Comparison of ENCODE assay signal across 9 cellular contexts in the genomic region with DNA sequence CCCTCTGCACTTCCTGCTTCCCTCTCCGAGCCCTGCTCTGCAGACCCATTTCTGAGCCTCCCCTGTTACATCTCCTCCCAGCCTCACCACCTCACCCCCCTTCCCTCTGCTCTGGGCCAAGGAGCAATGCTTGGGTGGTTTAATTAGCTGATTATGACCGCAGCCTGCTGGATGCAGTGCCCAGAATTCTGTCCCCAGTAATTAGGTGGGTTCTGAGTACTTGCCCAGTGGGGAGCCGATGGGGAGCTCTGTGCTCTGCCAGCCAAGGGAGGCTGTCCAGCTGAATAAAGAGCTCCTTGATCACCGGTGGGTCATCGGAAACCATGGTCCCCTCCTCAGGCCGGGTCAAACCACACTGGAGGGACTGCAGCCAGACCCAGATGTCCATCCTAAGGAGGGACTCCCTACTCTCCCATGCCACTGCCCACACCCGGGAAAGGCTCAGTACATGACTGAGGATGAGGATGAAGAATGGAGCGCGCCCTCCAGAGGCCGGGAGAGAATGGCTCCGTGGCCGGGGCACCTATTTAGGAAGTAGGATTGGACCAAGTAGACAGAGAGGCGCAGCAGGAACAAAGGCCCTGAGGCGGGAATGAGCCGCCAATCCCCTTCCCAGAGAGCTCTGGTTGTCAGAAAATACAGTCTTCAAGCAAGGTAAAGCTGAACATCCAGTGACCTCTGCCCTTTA. TPM values are rescaled to one million over a fixed set of nuclear protein-coding genes. Genes with fewer than 3 reads are reported as not detected.
DNase-seq lines count a peak whose midpoint lies in the region; ATAC-seq and TF ChIP-seq lines count a peak whose summit lies in the region.
"Had no signal": no experiment of that assay in that cellular context is flagged by ENCODE, and none has a peak within 500 bp of the region (broad histone marks: within the 10 kb centered on the region; RNA-seq: fewer than 3 reads in every experiment).

No MANE protein-coding gene starts in this region.

- no peaks in the 10 kb centered on the region for H3K36me3 Mint-ChIP-seq in CD4-positive, CD25-positive, alpha-beta regulatory T cell

- no peaks in the 10 kb centered on the region for H3K9me3 ChIP-seq in CD4-positive, CD25-positive, alpha-beta regulatory T cell (ENCODE audit: control insufficient read depth in 2 of 2, low read length in 2 of 2)
- H3K9me3 ChIP-seq in osteoblast (ENCODE audit: low read depth, low read length), result no peaks in the 10 kb centered on the region

- no peaks in the 10 kb centered on the region for H3K27me3 ChIP-seq in CD4-positive, CD25-positive, alpha-beta regulatory T cell (ENCODE audit: control insufficient read depth, insufficient read depth, low read length)
- H3K27me3 ChIP-seq in osteoblast (ENCODE audit: insufficient read depth, low read length), result no peaks in the 10 kb centered on the region

- H3K27ac Mint-ChIP-seq in CD4-positive, CD25-positive, alpha-beta regulatory T cell, result peak overlapping the region in 2 of 3 donors; percentile 83 to 89

- no peak overlapping the region for H3K4me2 ChIP-seq in osteoblast (ENCODE audit: insufficient read depth, low read length)

- no peak for ATAC-seq in CD4-positive, CD25-positive, alpha-beta regulatory T cell (ENCODE audit: low read depth in 2 of 2)
- ATAC-seq in GM18870 (IDR thresholded peaks at IDR 0.05; ENCODE audit: unreplicated experiment), result no peak
- ATAC-seq: HCT116 had no signal

- peaks cover 69% of the 10 kb centered on the region for H3K4me1 ChIP-seq in CD4-positive, CD25-positive, alpha-beta regulatory T cell (ENCODE audit: control insufficient read depth, insufficient read depth, low read length, poor library complexity, severe bottlenecking)
- H3K4me1 ChIP-seq in osteoblast (ENCODE audit: insufficient read depth, low read length), result peaks cover 51% of the 10 kb centered on the region

- H3K36me3 ChIP-seq in CD4-positive, CD25-positive, alpha-beta regulatory T cell (ENCODE audit: control insufficient read depth, insufficient read depth, low read length), result no peaks in the 10 kb centered on the region
- no peaks in the 10 kb centered on the region for H3K36me3 ChIP-seq in osteoblast (ENCODE audit: insufficient read depth, low read length)

- H3K4me1 Mint-ChIP-seq in CD4-positive, CD25-positive, alpha-beta regulatory T cell, result peaks cover 8 to 96% (median 66%) of the 10 kb centered on the region in 4 donors

- no peak for DNase-seq in CD4-positive, CD25-positive, alpha-beta regulatory T cell
- DNase-seq in NCI-H1092 (lab: John Stamatoyannopoulos, UW), result peak; percentile 14
- DNase-seq in coronary artery (ENCODE audit: low spot score), result peak; percentile 62
- peak; percentile 84 for DNase-seq in osteoblast (ENCODE audit: insufficient read length, low spot score, missing footprints)
- DNase-seq in activated CD4-positive, CD25-positive, alpha-beta regulatory T cell treated with anti-CD3 and anti-CD28 coated beads, Interleukin-2, amount 50 U/mL, for 72 hours, result no peak
- DNase-seq in cortex of kidney (lab: John Stamatoyannopoulos, UW), result no peak
- no peak for DNase-seq in HT-29 (ENCODE audit: low spot score)

- peaks cover under 1% of the 10 kb centered on the region for H4K20me1 ChIP-seq in osteoblast (ENCODE audit: insufficient read depth, low read length)

- peak overlapping the region in 3 of 4 donors; percentile 17 to 69 (median 55) for H3K4me3 Mint-ChIP-seq in CD4-positive, CD25-positive, alpha-beta regulatory T cell

- H3K9me3 Mint-ChIP-seq in CD4-positive, CD25-positive, alpha-beta regulatory T cell, result no peaks in the 10 kb centered on the region

- H3K27ac ChIP-seq in CD4-positive, CD25-positive, alpha-beta regulatory T cell (ENCODE audit: insufficient read depth, low read length, poor library complexity, severe bottlenecking), result no peak overlapping the region
- H3K27ac ChIP-seq in coronary artery (peak overlapping the region in 1 of 2 donors; percentile 76), osteoblast (ENCODE audit: low read depth, low read length) (no peak overlapping the region)

- H2AFZ ChIP-seq in osteoblast (ENCODE audit: low read length), result no peak overlapping the region

- H3K27me3 Mint-ChIP-seq in CD4-positive, CD25-positive, alpha-beta regulatory T cell, result no peaks in the 10 kb centered on the region

- TF ChIP-seq CTCF in coronary artery (IDR thresholded peaks at IDR 0.05), result no peak
- TF ChIP-seq CTCF in osteoblast (IDR thresholded peaks at IDR 0.05; ENCODE audit: extremely low read depth, low read depth, low read length), result no peak

- H3K4me3 ChIP-seq in CD4-positive, CD25-positive, alpha-beta regulatory T cell (ENCODE audit: low read depth, low read length), result no peak overlapping the region
- no peak overlapping the region for H3K4me3 ChIP-seq in coronary artery
- no peak overlapping the region for H3K4me3 ChIP-seq in osteoblast (ENCODE audit: insufficient read depth, low read length)

- no peaks in the 10 kb centered on the region for H3K79me2 ChIP-seq in osteoblast (ENCODE audit: insufficient read depth, low read length)

RNA-seq across cellular contexts. Expression of gene ARRB1, which starts 9.1 kb away (rescaled TPM):
- 36.1 TPM for total RNA-seq in CD4-positive, CD25-positive, alpha-beta regulatory T cell
- polyA plus RNA-seq in CD4-positive, CD25-positive, alpha-beta regulatory T cell, result 1 to 10 TPM; 5.1 to 8.0 (median 5.8) TPM
- total RNA-seq in osteoblast, result 14.5 and 19.4 TPM in 2 replicates
- total RNA-seq in HT-29 (2014; rRNA removed; shearing (Covaris generic)), result 28.6 and 33.5 TPM in 2 replicates

RNA-seq across cellular contexts. Expression of gene RPS3, which starts 56.9 kb away (rescaled TPM):
- total RNA-seq in CD4-positive, CD25-positive, alpha-beta regulatory T cell, result 3,495 TPM
- 1,000 to 10,000 TPM; 3,908 to 6,708 (median 5,568) TPM for polyA plus RNA-seq in CD4-positive, CD25-positive, alpha-beta regulatory T cell
- 1,511 and 1,512 TPM in 2 replicates for total RNA-seq in osteoblast
- 2,617 and 2,815 TPM in 2 replicates for total RNA-seq in HT-29 (2014; rRNA removed; shearing (Covaris generic))

Comparison
In these comparisons a context has a peak if more than half of its experiments do, and no peak if none do; other contexts are left out.
1. DNase-seq: peak in NCI-H1092 (single experiment), coronary artery (single experiment) and osteoblast (single experiment); none in CD4-positive, CD25-positive, alpha-beta regulatory T cell (0 of 3), activated CD4-positive, CD25-positive, alpha-beta regulatory T cell treated with anti-CD3 and anti-CD28 coated beads, Interleukin-2, amount 50 U/mL, for 72 hours (single experiment), cortex of kidney (single experiment) and HT-29 (single experiment).